Comparison of ENCODE assay signal across 8 cellular contexts in the genomic region with DNA sequence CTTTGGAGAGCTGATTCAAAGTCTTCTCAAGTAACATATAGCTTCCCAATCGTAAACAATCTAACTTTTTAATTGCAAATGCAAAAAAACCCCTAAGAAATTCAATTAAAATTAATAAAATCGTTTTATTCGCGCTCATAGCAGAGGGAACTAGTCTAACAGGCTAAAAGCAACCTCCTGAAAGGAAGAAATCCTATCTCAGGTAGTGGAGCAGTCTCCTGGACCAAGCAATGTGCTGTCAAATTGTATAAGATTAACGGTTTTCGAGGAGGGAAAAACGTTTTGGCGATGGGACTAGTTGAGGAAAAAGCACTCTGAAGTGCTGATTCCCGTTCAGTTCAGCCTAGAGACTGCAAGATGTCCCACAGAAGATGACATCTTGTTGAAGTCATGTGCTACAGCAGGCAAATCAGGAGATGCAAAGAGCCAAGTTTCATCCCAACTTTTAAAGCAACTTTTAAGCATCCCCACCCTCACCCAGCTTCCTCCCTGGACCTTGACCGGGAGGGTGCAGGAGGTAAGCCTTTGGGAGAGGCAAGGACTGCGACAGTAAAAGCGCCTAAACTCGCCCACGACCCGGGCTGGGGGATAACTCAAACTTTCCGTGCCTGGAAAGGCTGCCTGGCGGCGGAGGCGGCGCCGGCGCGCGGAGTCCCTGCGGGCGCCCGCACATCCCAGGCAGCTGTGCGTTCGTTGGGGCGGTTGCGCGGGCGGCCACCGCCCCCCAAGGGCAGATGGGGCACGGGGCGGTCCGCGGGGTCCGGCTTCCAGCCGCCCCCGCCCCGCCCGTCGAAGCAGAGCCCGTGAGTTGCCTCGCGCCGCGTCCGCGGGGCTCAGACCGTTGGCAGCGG. TPM values are rescaled to one million over a fixed set of nuclear protein-coding genes. Genes with fewer than 3 reads are reported as not detected.
DNase-seq lines count a peak whose midpoint lies in the region; ATAC-seq and TF ChIP-seq lines count a peak whose summit lies in the region.

No MANE protein-coding gene starts in this region.

- intact Hi-C loops in lower leg skin (cut with DNase I; ENCODE audit: low total_unique reads) = no loop called here

- peak overlapping the region; percentile 65 for H3K27ac Mint-ChIP-seq in T-helper 2 cell treated with Interferon-gamma antibody and Interleukin-4, amounts not matched to agents 5 μg/mL and 100 μg/mL, for 36 hours
- H3K27ac Mint-ChIP-seq in central memory CD8-positive, alpha-beta T cell (ENCODE audit: low read depth) = no peak overlapping the region

- H3K36me3 Mint-ChIP-seq in T-helper 2 cell treated with Interferon-gamma antibody and Interleukin-4, amounts not matched to agents 5 μg/mL and 100 μg/mL, for 36 hours (ENCODE audit: low read depth) = peaks cover 1% of the 10 kb centered on the region
- peaks cover 5% of the 10 kb centered on the region for H3K36me3 Mint-ChIP-seq in central memory CD8-positive, alpha-beta T cell (ENCODE audit: insufficient read depth)

- 28 to 32% methylated on average over 9 to 53 of the region's 53 CpGs for WGBS in lower leg skin, 2 donors

- H3K9me3 Mint-ChIP-seq in T-helper 2 cell treated with Interferon-gamma antibody and Interleukin-4, amounts not matched to agents 5 μg/mL and 100 μg/mL, for 36 hours = no peaks in the 10 kb centered on the region
- no peaks in the 10 kb centered on the region for H3K9me3 Mint-ChIP-seq in central memory CD8-positive, alpha-beta T cell

- TF ChIP-seq POLR2A in lower leg skin (IDR thresholded peaks at IDR 0.05) = no peak

- peak overlapping the region; percentile 78 for H3K4me3 Mint-ChIP-seq in T-helper 2 cell treated with Interferon-gamma antibody and Interleukin-4, amounts not matched to agents 5 μg/mL and 100 μg/mL, for 36 hours
- H3K4me3 Mint-ChIP-seq in central memory CD8-positive, alpha-beta T cell = peak overlapping the region; percentile 78

- peaks cover 10% of the 10 kb centered on the region for H3K4me1 Mint-ChIP-seq in T-helper 2 cell treated with Interferon-gamma antibody and Interleukin-4, amounts not matched to agents 5 μg/mL and 100 μg/mL, for 36 hours (ENCODE audit: low read depth)
- peaks cover 5% of the 10 kb centered on the region for H3K4me1 Mint-ChIP-seq in central memory CD8-positive, alpha-beta T cell

- DNase-seq in NCI-H82 (lab: John Stamatoyannopoulos, UW) (peak; percentile 24), NCI-H82 treated with DMSO at 0.1 percent for 48 hours (lab: John Stamatoyannopoulos, UW; ENCODE audit: unreplicated experiment) (no peak), lower leg skin (ENCODE audit: low spot score in 2 of 2) (no peak), NCI-H1417 treated with DMSO at 0.1 percent for 48 hours (lab: John Stamatoyannopoulos, UW) (no peak)
- DNase-seq in T-helper 2 cell treated with Interferon-gamma antibody and Interleukin-4, amounts not matched to agents 5 μg/mL and 100 μg/mL, for 36 hours (ENCODE audit: low spot score) = peak; percentile 53
- no peak for DNase-seq in central memory CD8-positive, alpha-beta T cell (ENCODE audit: low spot score in 2 of 2)
- DNase-seq in stimulated activated CD8-positive, alpha-beta memory T cell treated with anti-CD3 and anti-CD28 coated beads, Interleukin-15, amount 100 ng/mL, for 1 hour (ENCODE audit: low read depth) = peak; percentile 3

- ATAC-seq in HG03045 (IDR thresholded peaks at IDR 0.05; ENCODE audit: unreplicated experiment) = peak; percentile 38
- ATAC-seq in central memory CD8-positive, alpha-beta T cell (replicated peaks; ENCODE audit: extremely low read depth, poor library complexity, severe bottlenecking) = no peak

- no peak for TF ChIP-seq CTCF in lower leg skin (IDR thresholded peaks at IDR 0.05)

- peak overlapping the region; percentile 53 for H3K4me3 ChIP-seq in lower leg skin (ENCODE audit: low read depth, poor library complexity, severe bottlenecking)

- no peaks in the 10 kb centered on the region for H3K27me3 Mint-ChIP-seq in T-helper 2 cell treated with Interferon-gamma antibody and Interleukin-4, amounts not matched to agents 5 μg/mL and 100 μg/mL, for 36 hours (ENCODE audit: low read depth)
- H3K27me3 Mint-ChIP-seq in central memory CD8-positive, alpha-beta T cell = no peaks in the 10 kb centered on the region

RNA-seq across cellular contexts. Expression of a gene that starts 0.8 kb away (rescaled TPM):
- 1 to 10 TPM; 4.4 to 7.6 (median 5.4) TPM for total RNA-seq in lower leg skin

RNA-seq across cellular contexts. Expression of a gene that starts 50.3 kb away (rescaled TPM):
- not detected for total RNA-seq in lower leg skin

Comparison
In these comparisons a context has a peak if more than half of its experiments do, and no peak if none do; other contexts are left out.
1. DNase-seq: peak in NCI-H82 (single experiment), T-helper 2 cell treated with Interferon-gamma antibody and Interleukin-4, amounts not matched to agents 5 μg/mL and 100 μg/mL, for 36 hours (single experiment) and stimulated activated CD8-positive, alpha-beta memory T cell treated with anti-CD3 and anti-CD28 coated beads, Interleukin-15, amount 100 ng/mL, for 1 hour (single experiment); none in NCI-H82 treated with DMSO at 0.1 percent for 48 hours (single experiment), central memory CD8-positive, alpha-beta T cell (0 of 2), lower leg skin (0 of 2) and NCI-H1417 treated with DMSO at 0.1 percent for 48 hours (single experiment).